In the genomic region with DNA sequence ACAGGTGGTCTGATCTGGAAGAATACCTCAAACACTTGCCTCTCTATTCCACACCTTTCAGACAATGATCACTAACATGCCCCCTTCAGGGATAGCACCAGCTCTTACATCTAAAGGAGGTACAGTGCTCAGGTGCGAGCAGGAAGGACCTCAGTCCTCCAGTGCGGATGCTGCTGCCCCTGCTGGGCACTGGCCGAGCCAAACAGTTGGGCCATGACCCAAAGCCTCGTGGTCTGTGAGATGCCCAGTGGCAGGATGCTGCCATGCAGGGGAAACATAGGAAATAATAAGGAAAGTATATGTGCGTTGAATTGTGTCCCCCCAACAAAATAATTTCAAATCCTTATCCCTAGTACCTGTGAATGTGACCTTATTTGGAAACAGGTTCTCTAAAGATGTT, we compare ENCODE assay signal across 16 cellular contexts.
DNase-seq lines count a peak whose midpoint lies in the region; TF ChIP-seq lines count a peak whose summit lies in the region.
"Had no signal": no experiment of that assay in that cellular context is flagged by ENCODE, and none has a peak within 500 bp of the region (broad histone marks: within the 10 kb centered on the region; RNA-seq: fewer than 3 reads in every experiment).

No MANE protein-coding gene starts in this region.

- WGBS in suprapubic skin: 100% methylated on average over 4 of the region's 5 CpGs

- H3K4me1 ChIP-seq in osteoblast (ENCODE audit: insufficient read depth, low read length): no peaks in the 10 kb centered on the region
- peaks cover 3% of the 10 kb centered on the region for H3K4me1 ChIP-seq in suprapubic skin
- peaks cover 15% of the 10 kb centered on the region for H3K4me1 ChIP-seq in SJCRH30

- H3K4me3 Mint-ChIP-seq in activated CD4-positive, alpha-beta memory T cell treated with anti-CD3 and anti-CD28 coated beads for 36 hours: no peak overlapping the region
- H3K4me3 Mint-ChIP-seq in activated CD4-positive, alpha-beta memory T cell treated with anti-CD3 and anti-CD28 coated beads, Interleukin-2, amount 10 ng/mL, durations not matched to agents 7 days and 5 days: no peak overlapping the region
- H3K4me3 Mint-ChIP-seq in chondrocyte (ENCODE audit: unreplicated experiment) (no peak overlapping the region), type B pancreatic cell (no peak overlapping the region)
- H3K4me3 Mint-ChIP-seq: CD4-positive, CD25-positive, alpha-beta regulatory T cell; HFFc6 had no signal

- intact Hi-C loops in activated CD4-positive, alpha-beta memory T cell treated with anti-CD3 and anti-CD28 coated beads for 36 hours (cut with micrococcal nuclease): no loop called here

- no peaks in the 10 kb centered on the region for H3K4me1 Mint-ChIP-seq in activated CD4-positive, alpha-beta memory T cell treated with anti-CD3 and anti-CD28 coated beads for 36 hours (ENCODE audit: low read depth)
- no peaks in the 10 kb centered on the region for H3K4me1 Mint-ChIP-seq in activated CD4-positive, alpha-beta memory T cell treated with anti-CD3 and anti-CD28 coated beads, Interleukin-2, amount 10 ng/mL, durations not matched to agents 7 days and 5 days
- no peaks in the 10 kb centered on the region for H3K4me1 Mint-ChIP-seq in chondrocyte (ENCODE audit: low read depth)
- H3K4me1 Mint-ChIP-seq in type B pancreatic cell (ENCODE audit: unreplicated experiment): no peaks in the 10 kb centered on the region
- H3K4me1 Mint-ChIP-seq: CD4-positive, CD25-positive, alpha-beta regulatory T cell had no signal

- H4K20me1 ChIP-seq in osteoblast (ENCODE audit: insufficient read depth, low read length): no peaks in the 10 kb centered on the region
- H4K20me1 ChIP-seq: BLaER1 had no signal

- CTCF ChIA-PET in activated CD4-positive, alpha-beta memory T cell treated with anti-CD3 and anti-CD28 coated beads for 36 hours (lab: Charles Lee): no interaction called here
- CTCF ChIA-PET in activated CD4-positive, alpha-beta memory T cell treated with anti-CD3 and anti-CD28 coated beads, Interleukin-2, amount 10 ng/mL, durations not matched to agents 7 days and 5 days (lab: Charles Lee): no interaction called here

- H3K27ac ChIP-seq in osteoblast (ENCODE audit: low read depth, low read length): no peak overlapping the region
- no peak overlapping the region for H3K27ac ChIP-seq in suprapubic skin
- H3K27ac ChIP-seq in SJCRH30: no peak overlapping the region
- H3K27ac ChIP-seq: BLaER1, HL-60 had no signal

- H3K27ac Mint-ChIP-seq in activated CD4-positive, alpha-beta memory T cell treated with anti-CD3 and anti-CD28 coated beads for 36 hours: no peak overlapping the region
- no peak overlapping the region for H3K27ac Mint-ChIP-seq in activated CD4-positive, alpha-beta memory T cell treated with anti-CD3 and anti-CD28 coated beads, Interleukin-2, amount 10 ng/mL, durations not matched to agents 7 days and 5 days
- H3K27ac Mint-ChIP-seq in chondrocyte (ENCODE audit: unreplicated experiment) (no peak overlapping the region), type B pancreatic cell (no peak overlapping the region)
- H3K27ac Mint-ChIP-seq: CD4-positive, CD25-positive, alpha-beta regulatory T cell; HFFc6 had no signal

- no peaks in the 10 kb centered on the region for H3K79me2 ChIP-seq in osteoblast (ENCODE audit: insufficient read depth, low read length)

- H3K4me2 ChIP-seq in osteoblast (ENCODE audit: insufficient read depth, low read length): no peak overlapping the region
- H3K4me2 ChIP-seq: BLaER1 had no signal

- no peak for TF ChIP-seq EP300 in suprapubic skin (IDR thresholded peaks at IDR 0.05)

- H3K9me3 Mint-ChIP-seq in activated CD4-positive, alpha-beta memory T cell treated with anti-CD3 and anti-CD28 coated beads for 36 hours: peaks cover 11% of the 10 kb centered on the region
- no peaks in the 10 kb centered on the region for H3K9me3 Mint-ChIP-seq in activated CD4-positive, alpha-beta memory T cell treated with anti-CD3 and anti-CD28 coated beads, Interleukin-2, amount 10 ng/mL, durations not matched to agents 7 days and 5 days
- H3K9me3 Mint-ChIP-seq in chondrocyte (ENCODE audit: low read depth): peaks cover 10% of the 10 kb centered on the region
- no peaks in the 10 kb centered on the region for H3K9me3 Mint-ChIP-seq in type B pancreatic cell

- TF ChIP-seq CTCF in chondrocyte (IDR thresholded peaks at IDR 0.05) (no peak), osteoblast (IDR thresholded peaks at IDR 0.05; ENCODE audit: extremely low read depth, low read depth, low read length) (no peak), suprapubic skin (IDR thresholded peaks at IDR 0.05) (no peak), type B pancreatic cell (conservative IDR thresholded peaks at IDR 0.05) (no peak)

- POLR2A ChIA-PET in activated CD4-positive, alpha-beta memory T cell treated with anti-CD3 and anti-CD28 coated beads for 36 hours (lab: Charles Lee): no interaction called here
- POLR2A ChIA-PET in activated CD4-positive, alpha-beta memory T cell treated with anti-CD3 and anti-CD28 coated beads, Interleukin-2, amount 10 ng/mL, durations not matched to agents 7 days and 5 days (lab: Charles Lee): no interaction called here

- H3K4me3 ChIP-seq in osteoblast (ENCODE audit: insufficient read depth, low read length) (no peak overlapping the region), suprapubic skin (no peak overlapping the region), SJCRH30 (no peak overlapping the region)
- H3K4me3 ChIP-seq: BLaER1 had no signal

- H3K9me3 ChIP-seq in osteoblast (ENCODE audit: low read depth, low read length) (no peaks in the 10 kb centered on the region), suprapubic skin (peaks cover 8% of the 10 kb centered on the region), SJCRH30 (replicated peaks) (no peaks in the 10 kb centered on the region)

- H3K36me3 ChIP-seq in osteoblast (ENCODE audit: insufficient read depth, low read length) (no peaks in the 10 kb centered on the region), suprapubic skin (no peaks in the 10 kb centered on the region), SJCRH30 (no peaks in the 10 kb centered on the region)
- H3K36me3 ChIP-seq: BLaER1 had no signal

- DNase-seq in activated CD4-positive, alpha-beta memory T cell treated with anti-CD3 and anti-CD28 coated beads for 36 hours: peak; percentile 4
- no peak for DNase-seq in activated CD4-positive, alpha-beta memory T cell treated with anti-CD3 and anti-CD28 coated beads, Interleukin-2, amount 10 ng/mL, durations not matched to agents 7 days and 5 days
- DNase-seq in chondrocyte (ENCODE audit: low spot score): peak; percentile 58
- peak; percentile 30 for DNase-seq in osteoblast (ENCODE audit: insufficient read length, low spot score, missing footprints)
- peak; percentile 35 to 36 for DNase-seq in suprapubic skin (ENCODE audit: low spot score in 2 of 2)
- DNase-seq in SJCRH30: no peak
- no peak for DNase-seq in type B pancreatic cell (ENCODE audit: extremely low spot score, unreplicated experiment)
- DNase-seq: 8988T; AML-193; Calu3; CD4-positive, CD25-positive, alpha-beta regulatory T cell; DMS 273 treated with DMSO at 0.1 percent for 48 hours; HCEC 1CT; HFFc6 had no signal

- peaks cover 2% of the 10 kb centered on the region for H3K27me3 Mint-ChIP-seq in activated CD4-positive, alpha-beta memory T cell treated with anti-CD3 and anti-CD28 coated beads for 36 hours
- peaks cover 29% of the 10 kb centered on the region for H3K27me3 Mint-ChIP-seq in activated CD4-positive, alpha-beta memory T cell treated with anti-CD3 and anti-CD28 coated beads, Interleukin-2, amount 10 ng/mL, durations not matched to agents 7 days and 5 days
- H3K27me3 Mint-ChIP-seq in chondrocyte (ENCODE audit: low read depth): peaks cover 31% of the 10 kb centered on the region
- H3K27me3 Mint-ChIP-seq in type B pancreatic cell: peaks cover 27% of the 10 kb centered on the region

- no peak for TF ChIP-seq POLR2A in suprapubic skin (IDR thresholded peaks at IDR 0.05)

- H3K27me3 ChIP-seq in osteoblast (ENCODE audit: insufficient read depth, low read length) (no peaks in the 10 kb centered on the region), suprapubic skin (peaks cover 23% of the 10 kb centered on the region), SJCRH30 (no peaks in the 10 kb centered on the region; the same call in 1 of the 2 replicates)
- H3K27me3 ChIP-seq: BLaER1 had no signal

- no peak overlapping the region for H2AFZ ChIP-seq in osteoblast (ENCODE audit: low read length)

- no peaks in the 10 kb centered on the region for H3K36me3 Mint-ChIP-seq in activated CD4-positive, alpha-beta memory T cell treated with anti-CD3 and anti-CD28 coated beads for 36 hours
- H3K36me3 Mint-ChIP-seq in activated CD4-positive, alpha-beta memory T cell treated with anti-CD3 and anti-CD28 coated beads, Interleukin-2, amount 10 ng/mL, durations not matched to agents 7 days and 5 days (ENCODE audit: low read depth): no peaks in the 10 kb centered on the region
- H3K36me3 Mint-ChIP-seq in chondrocyte (ENCODE audit: low read depth): no peaks in the 10 kb centered on the region
- no peaks in the 10 kb centered on the region for H3K36me3 Mint-ChIP-seq in type B pancreatic cell
- H3K36me3 Mint-ChIP-seq: CD4-positive, CD25-positive, alpha-beta regulatory T cell had no signal

Comparison
In these comparisons a context has a peak if more than half of its experiments do, and no peak if none do; other contexts are left out.
1. DNase-seq: peak in activated CD4-positive, alpha-beta memory T cell treated with anti-CD3 and anti-CD28 coated beads for 36 hours (single experiment), chondrocyte (single experiment), osteoblast (single experiment) and suprapubic skin (2 of 2); none in activated CD4-positive, alpha-beta memory T cell treated with anti-CD3 and anti-CD28 coated beads, Interleukin-2, amount 10 ng/mL, durations not matched to agents 7 days and 5 days (single experiment), SJCRH30 (0 of 2) and type B pancreatic cell (single experiment).